Comparison of ENCODE assay signal across 14 cellular contexts in genomic region chr10:57925045-57925444, GRCh38.
"Had no signal": no experiment of that assay in that cellular context is flagged by ENCODE, and none has a peak within 500 bp of the region (broad histone marks: within the 10 kb centered on the region; RNA-seq: fewer than 3 reads in every experiment).

No MANE protein-coding gene starts in this region.

- H3K9me3 ChIP-seq: esophagus squamous epithelium had no signal

- H3K4me3 ChIP-seq: esophagus squamous epithelium had no signal

- H3K27ac ChIP-seq: esophagus squamous epithelium, foreskin keratinocyte, WERI-Rb-1 had no signal

- H3K4me1 ChIP-seq: esophagus squamous epithelium, foreskin keratinocyte had no signal

- H3K36me3 ChIP-seq: esophagus squamous epithelium, WERI-Rb-1 had no signal

- ATAC-seq: activated CD4-positive, alpha-beta T cell treated with anti-CD3 and anti-CD28 coated beads for 36 hours; activated CD8-positive, alpha-beta T cell treated with anti-CD3 and anti-CD28 coated beads, Interleukin-2, amount 10 ng/mL, durations not matched to agents 7 days and 5 days; foreskin keratinocyte; natural killer cell; sciatic nerve; stimulated activated naive B cell treated with anti-CD40 and anti-IgM and Interleukin-4, amounts not matched to agents 10 μg/mL and 1 μg/mL and 100 μg/mL, for 72 hours had no signal

- H3K27me3 ChIP-seq: esophagus squamous epithelium, foreskin keratinocyte had no signal

- DNase-seq: activated CD4-positive, alpha-beta T cell treated with anti-CD3 and anti-CD28 coated beads for 36 hours; activated CD8-positive, alpha-beta memory T cell treated with anti-CD3 and anti-CD28 coated beads, Interleukin-2, amount 50 U/mL, for 48 hours; activated CD8-positive, alpha-beta T cell treated with anti-CD3 and anti-CD28 coated beads, Interleukin-2, amount 10 ng/mL, durations not matched to agents 7 days and 5 days; activated naive CD4-positive, alpha-beta T cell; endodermal cell; esophagus squamous epithelium; foreskin keratinocyte; natural killer cell; nucleus accumbens; stimulated activated CD4-positive, alpha-beta T cell treated with anti-CD3 and anti-CD28 coated beads, Interleukin-2, amount 100 ng/mL, for 24 hours; stimulated activated naive B cell treated with anti-CD40 and anti-IgM and Interleukin-4, amounts not matched to agents 10 μg/mL and 1 μg/mL and 100 μg/mL, for 72 hours; substantia nigra; WERI-Rb-1 had no signal
